8 cellular contexts compared by ENCODE assay signal in the genomic region with DNA sequence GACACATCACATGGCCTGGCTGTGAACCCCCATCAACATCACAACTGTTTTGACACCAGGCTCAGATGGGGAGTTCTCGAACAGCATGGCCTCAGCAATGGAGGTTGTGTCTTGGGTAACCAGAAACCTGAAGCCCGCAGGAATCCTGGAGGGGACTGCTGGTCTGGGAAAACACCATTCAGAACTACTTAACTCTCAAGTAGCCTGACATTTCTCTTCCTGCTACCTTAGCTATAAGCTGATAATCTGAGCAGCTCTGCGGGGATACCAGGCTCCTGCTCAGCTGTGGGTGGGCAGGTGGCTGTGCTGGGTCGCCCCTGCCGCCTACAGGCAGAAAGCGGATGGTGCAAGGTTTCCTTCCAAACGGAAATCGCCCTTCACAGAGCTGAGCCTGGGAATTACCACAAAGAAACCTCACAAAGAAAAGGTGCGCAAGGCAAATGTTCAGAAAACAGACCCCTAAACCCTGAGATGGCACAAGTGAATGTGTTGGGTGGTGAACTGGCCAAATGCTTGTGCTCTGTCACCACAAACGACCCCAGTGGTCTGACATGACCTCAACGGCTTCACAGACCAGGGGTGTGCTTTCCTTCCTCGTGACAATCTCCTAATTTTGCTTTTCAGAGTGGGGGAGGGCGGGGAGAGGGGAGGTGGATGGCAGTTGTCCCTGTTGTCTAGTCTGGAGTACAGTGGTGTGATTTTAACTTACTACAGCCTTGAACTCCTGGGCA. TPM values are rescaled to one million over a fixed set of nuclear protein-coding genes. Genes with fewer than 3 reads are reported as not detected.
DNase-seq lines count a peak whose midpoint lies in the region; ATAC-seq, FAIRE-seq and TF ChIP-seq lines count a peak whose summit lies in the region.

No MANE protein-coding gene starts in this region.

- peaks cover 45% of the 10 kb centered on the region for H4K20me1 ChIP-seq in OCI-LY3 (ENCODE audit: insufficient read depth, low read length)

- peak; percentile 86 for TF ChIP-seq CTCF in OCI-LY3 (IDR thresholded peaks at IDR 0.05; ENCODE audit: low read depth, low read length)
- peak; percentile 62 to 85 (median 80) for TF ChIP-seq CTCF in pancreas (IDR thresholded peaks at IDR 0.05)

- no peaks in the 10 kb centered on the region for H3K27me3 ChIP-seq in OCI-LY3 (ENCODE audit: low read depth, low read length)
- H3K27me3 ChIP-seq in pancreas: no peaks in the 10 kb centered on the region

- WGBS in pancreas, 2 donors: 19 to 24% methylated on average over 13 of the region's 13 CpGs

- no peaks in the 10 kb centered on the region; the same call in 1 of the 2 replicates for H3K79me2 ChIP-seq in OCI-LY3 (ENCODE audit: low read length)

- H3K4me1 ChIP-seq in OCI-LY3 (ENCODE audit: low read length) (no peaks in the 10 kb centered on the region), pancreas (peaks cover 0 to 11% (median 10%) of the 10 kb centered on the region in 3 donors)

- H3K4me3 ChIP-seq in OCI-LY3 (ENCODE audit: low read length) (no peak overlapping the region), pancreas (no peak overlapping the region)

- peak overlapping the region; percentile 44 for H3K27ac Mint-ChIP-seq in activated T-helper 17 cell treated with anti-CD3 and anti-CD28 coated beads, Interleukin-2, amount 50 U/mL, for 72 hours

- intact Hi-C loops in pancreas (cut with DNase I): no loop called here

- ATAC-seq in GM21423 (IDR thresholded peaks at IDR 0.05; ENCODE audit: unreplicated experiment) (peak; percentile 73), pancreas (peak; percentile 81 to 93 (median 92))
- peak; percentile 80 for ATAC-seq in activated T-helper 17 cell treated with anti-CD3 and anti-CD28 coated beads, Interleukin-2, amount 50 U/mL, for 72 hours (replicated peaks)

- H3K4me2 ChIP-seq in OCI-LY3 (ENCODE audit: low read length): no peak overlapping the region

- H3K9me3 ChIP-seq in OCI-LY3 (ENCODE audit: insufficient read depth, low read length) (no peaks in the 10 kb centered on the region), pancreas (no peaks in the 10 kb centered on the region)

- no peak overlapping the region for H3K9ac ChIP-seq in OCI-LY3 (ENCODE audit: low read length)

- 0 out of 2 replicates have a peak overlapping the region, but pooled peaks have one; percentile 12 for H3K27ac ChIP-seq in OCI-LY3 (ENCODE audit: low read length)
- H3K27ac ChIP-seq in pancreas: no peak overlapping the region

- peak; percentile 50 for DNase-seq in DMS79 treated with DMSO at 0.1 percent for 48 hours (lab: John Stamatoyannopoulos, UW)
- DNase-seq in HTR-8/SVneo (ENCODE audit: insufficient read length, low spot score): peak; percentile 82
- peak; percentile 78 for DNase-seq in germinal center (ENCODE audit: low spot score)
- peak; percentile 49 to 81 (median 68) for DNase-seq in pancreas
- DNase-seq in ureter (ENCODE audit: low spot score): peak; percentile 72

- FAIRE-seq in HTR-8/SVneo (lab: Jason Lieb, UNC) (no peak), pancreas (lab: Jason Lieb, UNC) (no peak)

- H3K9me3 Mint-ChIP-seq in activated T-helper 17 cell treated with anti-CD3 and anti-CD28 coated beads, Interleukin-2, amount 50 U/mL, for 72 hours: no peaks in the 10 kb centered on the region

- peaks cover 43% of the 10 kb centered on the region for H3K36me3 Mint-ChIP-seq in activated T-helper 17 cell treated with anti-CD3 and anti-CD28 coated beads, Interleukin-2, amount 50 U/mL, for 72 hours (ENCODE audit: low read depth)

- H3K4me1 Mint-ChIP-seq in activated T-helper 17 cell treated with anti-CD3 and anti-CD28 coated beads, Interleukin-2, amount 50 U/mL, for 72 hours: peaks cover 13% of the 10 kb centered on the region

- peaks cover 35% of the 10 kb centered on the region for H3K36me3 ChIP-seq in OCI-LY3 (replicated peaks; ENCODE audit: low read depth, low read length)
- H3K36me3 ChIP-seq in pancreas: peaks cover 0 to 9% (median 3%) of the 10 kb centered on the region in 3 donors

- no peaks in the 10 kb centered on the region for H3K27me3 Mint-ChIP-seq in activated T-helper 17 cell treated with anti-CD3 and anti-CD28 coated beads, Interleukin-2, amount 50 U/mL, for 72 hours

- H3K4me3 Mint-ChIP-seq in activated T-helper 17 cell treated with anti-CD3 and anti-CD28 coated beads, Interleukin-2, amount 50 U/mL, for 72 hours: no peak overlapping the region

- no peak overlapping the region for H2AFZ ChIP-seq in OCI-LY3 (ENCODE audit: low read depth, low read length)

RNA-seq across cellular contexts. Expression of a gene that starts 29.5 kb away (rescaled TPM):
- 100 to 1,000 TPM; 175 to 201 TPM for total RNA-seq in activated T-helper 17 cell treated with anti-CD3 and anti-CD28 coated beads, Interleukin-2, amount 50 U/mL, for 72 hours
- total RNA-seq in pancreas (10 to 100 TPM; 20.5 to 35.7 (median 27.2) TPM), ureter (90.7 TPM)
- polyA plus RNA-seq in pancreas: 10 to 100 TPM; 34.2 to 38.4 TPM

RNA-seq across cellular contexts. Expression of a gene that starts 29.8 kb away (rescaled TPM):
- total RNA-seq in activated T-helper 17 cell treated with anti-CD3 and anti-CD28 coated beads, Interleukin-2, amount 50 U/mL, for 72 hours: 10 to 100 TPM; 24.2 to 33.2 TPM
- total RNA-seq in pancreas (1 to 10 TPM; 4.0 to 7.4 (median 6.1) TPM), ureter (15.1 TPM)
- 1 to 10 TPM; 6.1 to 7.6 TPM for polyA plus RNA-seq in pancreas
